ENCODE assay signal across 8 cellular contexts in the genomic region with DNA sequence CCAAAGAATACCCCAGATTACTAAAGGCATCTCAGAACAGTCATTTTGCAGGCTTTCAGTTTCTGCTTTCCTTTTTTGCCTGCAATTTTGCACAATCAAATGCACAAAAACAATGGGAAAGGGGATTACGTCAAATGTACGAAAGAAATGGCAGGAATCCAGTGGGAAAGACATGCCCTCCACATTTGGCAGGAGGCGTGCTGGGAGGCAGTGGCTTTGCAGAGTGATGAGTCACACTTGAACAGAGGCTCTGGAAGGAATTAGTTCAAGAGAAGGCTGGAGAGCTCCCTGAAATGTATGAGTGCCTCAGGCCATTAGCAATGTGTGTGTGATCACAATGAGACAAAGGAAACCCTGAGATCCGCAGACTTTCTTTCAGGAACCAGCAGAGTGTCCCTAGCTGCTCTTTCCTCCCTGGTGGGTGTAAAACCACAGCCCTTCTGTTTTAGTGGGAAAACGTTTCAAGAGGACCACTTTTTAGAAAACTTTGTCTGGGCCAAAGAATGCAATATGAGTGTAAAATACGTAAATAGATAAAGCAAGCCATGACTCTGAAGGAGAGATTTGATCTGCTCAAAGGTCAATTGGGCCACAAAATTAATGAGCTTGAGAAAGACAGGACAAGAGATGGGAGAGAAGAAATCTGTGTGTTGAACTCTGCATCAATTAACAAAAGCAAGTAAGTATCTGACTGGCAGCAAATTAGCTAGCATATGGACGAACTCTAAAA.
DNase-seq lines count a peak whose midpoint lies in the region; ATAC-seq, FAIRE-seq and TF ChIP-seq lines count a peak whose summit lies in the region.

No MANE protein-coding gene starts in this region.

- peaks cover 17% of the 10 kb centered on the region for H3K4me1 ChIP-seq in ACC112 (ENCODE audit: control insufficient read depth, insufficient read depth, low read length, unreplicated experiment)

- H3K79me2 ChIP-seq in ACC112 (ENCODE audit: control insufficient read depth, insufficient read depth, low read length, unreplicated experiment) = no peaks in the 10 kb centered on the region

- peak overlapping the region; percentile 75 for H3K27ac ChIP-seq in ACC112 (ENCODE audit: low read depth, low read length)

- no peak overlapping the region for H2AFZ ChIP-seq in ACC112 (ENCODE audit: low read length, unreplicated experiment)

- no peaks in the 10 kb centered on the region for H3K27me3 ChIP-seq in ACC112 (ENCODE audit: insufficient read depth, low read length)

- DNase-seq in SW 1271 (lab: John Stamatoyannopoulos, UW) (peak; percentile 67 to 91), frontal cortex (ENCODE audit: low spot score in 2 of 2) (peak; percentile 8 to 40), non-pigmented ciliary epithelial cell (ENCODE audit: low read depth) (peak; percentile 99)

- peak; percentile 36; the same call in 1 of the 2 replicates for TF ChIP-seq RAD21 in Ishikawa (IDR thresholded peaks at IDR 0.05; ENCODE audit: low read depth)

- peak; percentile 99 for TF ChIP-seq EP300 in Ishikawa (IDR thresholded peaks at IDR 0.05; ENCODE audit: borderline replicate concordance)

- H3K4me3 ChIP-seq in ACC112 (ENCODE audit: low read depth, low read length) = peak overlapping the region; percentile 43

- ATAC-seq in GM21619 (IDR thresholded peaks at IDR 0.05; ENCODE audit: unreplicated experiment) (no peak), GM21723 (IDR thresholded peaks at IDR 0.05; ENCODE audit: unreplicated experiment) (no peak), GM19351 (IDR thresholded peaks at IDR 0.05; ENCODE audit: unreplicated experiment) (no peak)

- no peaks in the 10 kb centered on the region for H3K36me3 ChIP-seq in ACC112 (ENCODE audit: insufficient read depth, low read length)

- FAIRE-seq in frontal cortex (lab: Jason Lieb, UNC) = peak; percentile 24

TF ChIP-seq in Ishikawa, 13 proteins besides CTCF, POLR2A, EP300 and RAD21:
- TF ChIP-seq NFIC (IDR thresholded peaks at IDR 0.05) = peak; percentile 98
- TF ChIP-seq, protein P1, sequence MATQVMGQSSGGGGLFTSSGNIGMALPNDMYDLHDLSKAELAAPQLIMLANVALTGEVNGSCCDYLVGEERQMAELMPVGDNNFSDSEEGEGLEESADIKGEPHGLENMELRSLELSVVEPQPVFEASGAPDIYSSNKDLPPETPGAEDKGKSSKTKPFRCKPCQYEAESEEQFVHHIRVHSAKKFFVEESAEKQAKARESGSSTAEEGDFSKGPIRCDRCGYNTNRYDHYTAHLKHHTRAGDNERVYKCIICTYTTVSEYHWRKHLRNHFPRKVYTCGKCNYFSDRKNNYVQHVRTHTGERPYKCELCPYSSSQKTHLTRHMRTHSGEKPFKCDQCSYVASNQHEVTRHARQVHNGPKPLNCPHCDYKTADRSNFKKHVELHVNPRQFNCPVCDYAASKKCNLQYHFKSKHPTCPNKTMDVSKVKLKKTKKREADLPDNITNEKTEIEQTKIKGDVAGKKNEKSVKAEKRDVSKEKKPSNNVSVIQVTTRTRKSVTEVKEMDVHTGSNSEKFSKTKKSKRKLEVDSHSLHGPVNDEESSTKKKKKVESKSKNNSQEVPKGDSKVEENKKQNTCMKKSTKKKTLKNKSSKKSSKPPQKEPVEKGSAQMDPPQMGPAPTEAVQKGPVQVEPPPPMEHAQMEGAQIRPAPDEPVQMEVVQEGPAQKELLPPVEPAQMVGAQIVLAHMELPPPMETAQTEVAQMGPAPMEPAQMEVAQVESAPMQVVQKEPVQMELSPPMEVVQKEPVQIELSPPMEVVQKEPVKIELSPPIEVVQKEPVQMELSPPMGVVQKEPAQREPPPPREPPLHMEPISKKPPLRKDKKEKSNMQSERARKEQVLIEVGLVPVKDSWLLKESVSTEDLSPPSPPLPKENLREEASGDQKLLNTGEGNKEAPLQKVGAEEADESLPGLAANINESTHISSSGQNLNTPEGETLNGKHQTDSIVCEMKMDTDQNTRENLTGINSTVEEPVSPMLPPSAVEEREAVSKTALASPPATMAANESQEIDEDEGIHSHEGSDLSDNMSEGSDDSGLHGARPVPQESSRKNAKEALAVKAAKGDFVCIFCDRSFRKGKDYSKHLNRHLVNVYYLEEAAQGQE (IDR thresholded peaks at IDR 0.05; ENCODE audit: low read depth) = peak; percentile 68
- TF ChIP-seq CEBPB (IDR thresholded peaks at IDR 0.05) = peak; percentile 91
- TF ChIP-seq TCF12 (IDR thresholded peaks at IDR 0.05; ENCODE audit: low read depth) = peak; percentile 98
- peak; percentile 97 for TF ChIP-seq TEAD4 (IDR thresholded peaks at IDR 0.05)
- TF ChIP-seq, protein P2, sequence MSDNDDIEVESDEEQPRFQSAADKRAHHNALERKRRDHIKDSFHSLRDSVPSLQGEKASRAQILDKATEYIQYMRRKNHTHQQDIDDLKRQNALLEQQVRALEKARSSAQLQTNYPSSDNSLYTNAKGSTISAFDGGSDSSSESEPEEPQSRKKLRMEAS (IDR thresholded peaks at IDR 0.05) = peak; percentile 82
- peak; percentile 88 for TF ChIP-seq CREB1 (IDR thresholded peaks at IDR 0.05; ENCODE audit: low read depth)
- peak; percentile 94 for TF ChIP-seq FOXM1 (IDR thresholded peaks at IDR 0.05; ENCODE audit: borderline replicate concordance, low read depth)
- TF ChIP-seq, protein P3, sequence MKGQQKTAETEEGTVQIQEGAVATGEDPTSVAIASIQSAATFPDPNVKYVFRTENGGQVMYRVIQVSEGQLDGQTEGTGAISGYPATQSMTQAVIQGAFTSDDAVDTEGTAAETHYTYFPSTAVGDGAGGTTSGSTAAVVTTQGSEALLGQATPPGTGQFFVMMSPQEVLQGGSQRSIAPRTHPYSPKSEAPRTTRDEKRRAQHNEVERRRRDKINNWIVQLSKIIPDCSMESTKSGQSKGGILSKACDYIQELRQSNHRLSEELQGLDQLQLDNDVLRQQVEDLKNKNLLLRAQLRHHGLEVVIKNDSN (IDR thresholded peaks at IDR 0.05) = no peak
- TF ChIP-seq ZBTB7A (IDR thresholded peaks at IDR 0.05; ENCODE audit: low read depth) = no peak; the same call in 1 of the 2 replicates
- no peak for TF ChIP-seq EGR1 (IDR thresholded peaks at IDR 0.05)
- 0 out of 2 replicates have a peak, but pooled peaks have one; percentile 37 for TF ChIP-seq TAF1 (IDR thresholded peaks at IDR 0.05; ENCODE audit: low read depth)
- peak; percentile 72 for TF ChIP-seq YY1 (IDR thresholded peaks at IDR 0.05; ENCODE audit: low read depth)

Comparison
In these comparisons a context has a peak if more than half of its experiments do, and no peak if none do; other contexts are left out.
1. DNase-seq: peak in every context shown above with its lines; median percentile 99 in non-pigmented ciliary epithelial cell; 79 in SW 1271; 24 in frontal cortex.